ENCODE assay signal across 8 cellular contexts in the genomic region with DNA sequence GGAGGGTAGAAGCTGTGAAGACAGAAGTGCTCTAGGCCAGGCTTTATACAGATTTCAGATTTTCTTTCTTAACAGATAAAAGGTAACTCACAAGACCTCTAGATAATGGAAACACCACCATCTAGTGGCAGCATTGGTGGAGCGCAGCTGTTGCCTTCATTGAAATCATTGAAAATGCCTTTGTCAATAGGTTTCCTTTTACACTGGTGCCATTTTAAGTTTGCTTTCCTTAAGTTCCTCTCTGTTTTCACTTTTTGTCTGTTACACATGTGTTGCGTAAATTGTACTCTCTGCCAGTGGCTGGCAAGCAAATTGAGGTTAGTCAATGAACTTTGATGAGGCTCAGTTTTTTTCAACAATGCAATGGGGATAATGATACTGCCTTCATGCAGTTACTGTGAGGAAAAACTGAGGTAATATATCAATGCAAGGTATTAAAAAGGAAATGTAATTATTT. TPM values are rescaled to one million over a fixed set of nuclear protein-coding genes. Genes with fewer than 3 reads are reported as not detected.
DNase-seq lines count a peak whose midpoint lies in the region; ATAC-seq, FAIRE-seq and TF ChIP-seq lines count a peak whose summit lies in the region.

No MANE protein-coding gene starts in this region.

- peaks cover 24% of the 10 kb centered on the region for H3K4me1 ChIP-seq in DOHH2 (ENCODE audit: control insufficient read depth, low read length)
- H3K4me1 ChIP-seq in mammary epithelial cell (ENCODE audit: insufficient read depth, low read length): no peaks in the 10 kb centered on the region
- no peaks in the 10 kb centered on the region for H3K4me1 ChIP-seq in keratinocyte (ENCODE audit: control insufficient read depth, extremely low read depth, insufficient read depth, low read length)

- H3K27me3 ChIP-seq in DOHH2 (ENCODE audit: control insufficient read depth, low read length) (peaks cover 6% of the 10 kb centered on the region; the same call in 1 of the 2 replicates), WERI-Rb-1 (ENCODE audit: insufficient read depth, low read depth, severe bottlenecking) (no peaks in the 10 kb centered on the region), mammary epithelial cell (ENCODE audit: insufficient read depth, low read length) (no peaks in the 10 kb centered on the region), keratinocyte (ENCODE audit: control insufficient read depth, extremely low read depth, insufficient read depth, low read length) (no peaks in the 10 kb centered on the region)

- H3F3A ChIP-seq in DOHH2 (ENCODE audit: control insufficient read depth, insufficient read depth): peaks cover 3% of the 10 kb centered on the region; the same call in 1 of the 2 replicates

- no peaks in the 10 kb centered on the region for H3K9me1 ChIP-seq in keratinocyte (ENCODE audit: control insufficient read depth, extremely low read depth, insufficient read depth, low read length)

- no peaks in the 10 kb centered on the region for H3K79me2 ChIP-seq in DOHH2 (ENCODE audit: control insufficient read depth, low read length)
- no peaks in the 10 kb centered on the region for H3K79me2 ChIP-seq in mammary epithelial cell (ENCODE audit: insufficient read depth, low read length)
- H3K79me2 ChIP-seq in keratinocyte (ENCODE audit: control insufficient read depth, insufficient read depth, low read length): no peaks in the 10 kb centered on the region

- H3K4me3 ChIP-seq in DOHH2 (ENCODE audit: low read length): no peak overlapping the region
- no peak overlapping the region for H3K4me3 ChIP-seq in WERI-Rb-1 (ENCODE audit: low read depth, low read length)
- H3K4me3 ChIP-seq in mammary epithelial cell (replicated peaks in 1 of 3; ENCODE audit: insufficient read depth in 1 of 3, low read depth in 2 of 3, low read length in 3 of 3): no peak overlapping the region
- H3K4me3 ChIP-seq in keratinocyte (ENCODE audit: control insufficient read depth in 2 of 3, extremely low read depth in 1 of 3, insufficient read depth in 2 of 3, low read depth in 1 of 3, low read length in 3 of 3): no peak overlapping the region

- in situ Hi-C loops in mammary epithelial cell (cut with MboI; ENCODE audit: low sequenced_read_pairs in 2 of 2): loop anchor here in 1 of 2 donors (25.0 kb wide), 2 partner anchors 716 to 1116 kb away; a partner anchor contains a TSS

- BruUV-seq in mammary epithelial cell (replicated peaks; lab: Mats Ljungman, UMichigan): no TSS peak

- no peak overlapping the region for H3K9ac ChIP-seq in mammary epithelial cell (ENCODE audit: insufficient read depth, low read length)
- H3K9ac ChIP-seq in keratinocyte (ENCODE audit: control insufficient read depth, extremely low read depth, insufficient read depth, low read length): no peak overlapping the region

- H4K20me1 ChIP-seq in DOHH2 (ENCODE audit: control insufficient read depth, insufficient read depth, low read depth, low read length) (no peaks in the 10 kb centered on the region), mammary epithelial cell (ENCODE audit: insufficient read depth, low read length) (no peaks in the 10 kb centered on the region), keratinocyte (ENCODE audit: control insufficient read depth, extremely low read depth, insufficient read depth, low read length) (no peaks in the 10 kb centered on the region)

- H3K9me3 ChIP-seq in DOHH2 (ENCODE audit: control insufficient read depth, insufficient read depth, low read length) (no peaks in the 10 kb centered on the region; the same call in 1 of the 2 replicates), WERI-Rb-1 (ENCODE audit: severe bottlenecking) (no peaks in the 10 kb centered on the region), mammary epithelial cell (replicated peaks; ENCODE audit: insufficient read depth, low read length) (peaks cover 5% of the 10 kb centered on the region), keratinocyte (ENCODE audit: control insufficient read depth, low read depth, low read length) (no peaks in the 10 kb centered on the region)

- H2AFZ ChIP-seq in mammary epithelial cell (ENCODE audit: low read depth, low read length) (no peak overlapping the region), keratinocyte (ENCODE audit: control insufficient read depth, low read length) (no peak overlapping the region)

- intact Hi-C loops in mammary epithelial cell (cut with micrococcal nuclease): loop anchor here (2.0 kb wide), 2 partner anchors 176 to 672 kb away; no protein-coding TSS in a partner anchor

- no peaks in the 10 kb centered on the region for H3K36me3 ChIP-seq in DOHH2 (ENCODE audit: control insufficient read depth, low read length)
- no peaks in the 10 kb centered on the region for H3K36me3 ChIP-seq in WERI-Rb-1
- peaks cover 27% of the 10 kb centered on the region for H3K36me3 ChIP-seq in mammary epithelial cell (ENCODE audit: insufficient read depth, low read length)
- no peaks in the 10 kb centered on the region for H3K36me3 ChIP-seq in keratinocyte (ENCODE audit: control insufficient read depth in 2 of 2, extremely low read depth in 1 of 2, insufficient read depth in 2 of 2, low read length in 2 of 2)

- ATAC-seq in HG02884 (IDR thresholded peaks at IDR 0.05; ENCODE audit: unreplicated experiment): peak; percentile 45

- CTCF ChIA-PET in mammary epithelial cell (lab: Charles Lee; ENCODE audit: low non-redundant PET): no interaction called here

- WGBS in mammary epithelial cell (ENCODE audit: low coverage, missing lambda C conversion rate): 4% methylated on average over 2 of the region's 2 CpGs

- H3K9me2 ChIP-seq in DOHH2 (replicated peaks; ENCODE audit: control insufficient read depth, low read length): no peaks in the 10 kb centered on the region

- peak; percentile 96 for FAIRE-seq in keratinocyte (lab: Jason Lieb, UNC)

- H3K27ac ChIP-seq in DOHH2 (ENCODE audit: low read depth, low read length): no peak overlapping the region
- no peak overlapping the region for H3K27ac ChIP-seq in WERI-Rb-1
- H3K27ac ChIP-seq in mammary epithelial cell (ENCODE audit: insufficient read depth, low read depth, low read length): no peak overlapping the region
- no peak overlapping the region for H3K27ac ChIP-seq in keratinocyte (ENCODE audit: control insufficient read depth, insufficient read depth, low read length)

- DNase-seq in NCI-H2227 (lab: John Stamatoyannopoulos, UW; ENCODE audit: unreplicated experiment): peak; percentile 85
- peak; percentile 65 for DNase-seq in WERI-Rb-1
- DNase-seq in mammary epithelial cell: peak; percentile 61
- DNase-seq in keratinocyte (ENCODE audit: low read depth, low spot score): peak; percentile 23
- peak; percentile 55 to 69 for DNase-seq in stimulated activated CD4-positive, alpha-beta T cell treated with anti-CD3 and anti-CD28 coated beads, Interleukin-1b, Interleukin-23, amount 100 ng/mL, for 4 hours (ENCODE audit: low read depth in 2 of 2)
- DNase-seq in OCI-M2 (lab: John Stamatoyannopoulos, UW; ENCODE audit: unreplicated experiment): no peak

- TF ChIP-seq CTCF in DOHH2 (IDR thresholded peaks at IDR 0.05; ENCODE audit: low read depth, low read length, poor library complexity, severe bottlenecking): peak; percentile 94
- peak; percentile 77 for TF ChIP-seq CTCF in WERI-Rb-1 (IDR thresholded peaks at IDR 0.05; ENCODE audit: low read depth, low read length)
- peak; percentile 88 to 97 for TF ChIP-seq CTCF in mammary epithelial cell (conservative IDR thresholded peaks at IDR 0.05 in 1 of 2, IDR thresholded peaks at IDR 0.05 in 1 of 2; ENCODE audit: extremely low read depth in 1 of 2, insufficient read depth in 1 of 2, low read depth in 1 of 2, low read length in 2 of 2)
- TF ChIP-seq CTCF in keratinocyte (optimal IDR thresholded peaks at IDR 0.05 in 1 of 3, IDR thresholded peaks at IDR 0.05 in 1 of 3, conservative IDR thresholded peaks at IDR 0.05 in 1 of 3; ENCODE audit: extremely low read depth in 1 of 3, insufficient read depth in 2 of 3, low read length in 3 of 3): peak; percentile 75 to 92 (median 89)

- H3K4me2 ChIP-seq in DOHH2 (ENCODE audit: low read length) (peak overlapping the region; percentile 59), mammary epithelial cell (ENCODE audit: insufficient read depth, low read depth, low read length) (no peak overlapping the region), keratinocyte (ENCODE audit: control insufficient read depth, extremely low read depth, insufficient read depth, low read depth, low read length) (no peak overlapping the region)

- dilution Hi-C loops in mammary epithelial cell (cut with HindIII; ENCODE audit: low sequenced_read_pairs): no loop called here
- dilution Hi-C loops in keratinocyte (cut with MboI; ENCODE audit: extremely low pct_ligation_motif_present, low sequenced_read_pairs): no loop called here

RNA-seq across cellular contexts. Expression of a gene that starts 31.1 kb away (rescaled TPM):
- total RNA-seq in mammary epithelial cell: 10 to 100 TPM; 61.7 to 92.1 TPM
- polyA plus RNA-seq in mammary epithelial cell (19.6 TPM), keratinocyte (0.90 to 1.8 TPM (median 1.5 TPM) in 3 replicates)
- polyA minus RNA-seq in mammary epithelial cell (43.4 TPM), keratinocyte (0.49 to 2.3 TPM (median 0.79 TPM) in 3 replicates)
- polyA plus RNA-seq in keratinocyte (2011; ENCODE audit: low read depth): 2.5 TPM
- 0.79 and 2.0 TPM in 2 replicates for polyA plus RNA-seq in keratinocyte (2011; cell fraction: cytosol; rRNA removed)
- polyA plus RNA-seq in keratinocyte (2011; cell fraction: nucleus; rRNA removed): 2.9 and 3.5 TPM in 2 replicates
- polyA plus RNA-seq in keratinocyte (2012; ENCODE audit: low replicate concordance): 0.87 and 1.4 TPM in 2 replicates
- 1.7 TPM for polyA minus RNA-seq in keratinocyte (2011; cell fraction: cytosol; rRNA and poly(A)+ RNA removed)
- polyA minus RNA-seq in keratinocyte (2011; cell fraction: nucleus; rRNA and poly(A)+ RNA removed): 2.7 and 3.4 TPM in 2 replicates

RNA-seq across cellular contexts. Expression of a gene that starts 54.4 kb away (rescaled TPM):
- 10 to 100 TPM; 48.4 to 75.2 TPM for total RNA-seq in mammary epithelial cell
- polyA plus RNA-seq in mammary epithelial cell (16.4 TPM), keratinocyte (32.4 to 58.1 TPM (median 42.0 TPM) in 3 replicates)
- polyA minus RNA-seq in mammary epithelial cell (39.6 TPM), keratinocyte (12.1 to 76.6 TPM (median 45.0 TPM) in 3 replicates)
- polyA plus RNA-seq in keratinocyte (2011; ENCODE audit: low read depth): 133 TPM
- polyA plus RNA-seq in keratinocyte (2011; cell fraction: cytosol; rRNA removed): 15.6 and 38.8 TPM in 2 replicates
- polyA plus RNA-seq in keratinocyte (2011; cell fraction: nucleus; rRNA removed): 43.8 and 66.8 TPM in 2 replicates
- polyA plus RNA-seq in keratinocyte (2012; ENCODE audit: low replicate concordance): 21.1 and 26.7 TPM in 2 replicates
- 42.2 TPM for polyA minus RNA-seq in keratinocyte (2011; cell fraction: cytosol; rRNA and poly(A)+ RNA removed)
- polyA minus RNA-seq in keratinocyte (2011; cell fraction: nucleus; rRNA and poly(A)+ RNA removed): 79.6 and 138 TPM in 2 replicates
